Comparison of ENCODE assay signal across 21 cellular contexts in genomic region chr17:47857551-47858410, GRCh38. TPM values are rescaled to one million over a fixed set of nuclear protein-coding genes. Genes with fewer than 3 reads are reported as not detected.
"Had no signal": no experiment of that assay in that cellular context is flagged by ENCODE, and none has a peak within 500 bp of the region (broad histone marks: within the 10 kb centered on the region; RNA-seq: fewer than 3 reads in every experiment).

No MANE protein-coding gene starts in this region.

- H3K4me3 Mint-ChIP-seq: activated CD4-positive, alpha-beta memory T cell treated with anti-CD3 and anti-CD28 coated beads for 36 hours; activated naive CD8-positive, alpha-beta T cell treated with anti-CD3 and anti-CD28 coated beads, Interleukin-2, amount 10 ng/mL, durations not matched to agents 7 days and 5 days; brain; natural killer cell treated with Interleukin-12 subunit alpha and Interleukin-12 subunit beta and Interleukin-15 and Interleukin-18, amount 100 ng/mL, for 72 hours had no signal

- H3K36me3 ChIP-seq: thyroid gland, WERI-Rb-1 had no signal

- H3K9me3 Mint-ChIP-seq: activated CD4-positive, alpha-beta memory T cell treated with anti-CD3 and anti-CD28 coated beads for 36 hours; activated naive CD8-positive, alpha-beta T cell treated with anti-CD3 and anti-CD28 coated beads, Interleukin-2, amount 10 ng/mL, durations not matched to agents 7 days and 5 days; natural killer cell treated with Interleukin-12 subunit alpha and Interleukin-12 subunit beta and Interleukin-15 and Interleukin-18, amount 100 ng/mL, for 72 hours had no signal

- H3K27ac ChIP-seq: dorsolateral prefrontal cortex, thyroid gland, WERI-Rb-1 had no signal

- H3K27ac Mint-ChIP-seq: activated CD4-positive, alpha-beta memory T cell treated with anti-CD3 and anti-CD28 coated beads for 36 hours; activated naive CD8-positive, alpha-beta T cell treated with anti-CD3 and anti-CD28 coated beads, Interleukin-2, amount 10 ng/mL, durations not matched to agents 7 days and 5 days; brain had no signal

- DNase-seq: activated CD4-positive, alpha-beta memory T cell treated with anti-CD3 and anti-CD28 coated beads for 36 hours; activated CD4-positive, alpha-beta T cell treated with anti-CD3 and anti-CD28 coated beads for 4 hours; activated naive CD8-positive, alpha-beta T cell treated with anti-CD3 and anti-CD28 coated beads, Interleukin-2, amount 10 ng/mL, durations not matched to agents 7 days and 5 days; activated T-cell treated with anti-CD3 and anti-CD28 coated beads for 4 hours; caudate nucleus; dorsolateral prefrontal cortex; erythroblast; foreskin melanocyte; glutamatergic neuron; kidney glomerular epithelial cell; nucleus accumbens; posterior cingulate gyrus; retina; stimulated activated naive CD4-positive, alpha-beta T cell treated with Interleukin-2 at 50 U/mL for 16 hours; SW 1271; T-helper 2 cell; thyroid gland; WERI-Rb-1 had no signal

- H3K4me3 ChIP-seq: dorsolateral prefrontal cortex, thyroid gland had no signal

- H3K4me1 Mint-ChIP-seq: brain had no signal

- H3K36me3 Mint-ChIP-seq: activated CD4-positive, alpha-beta memory T cell treated with anti-CD3 and anti-CD28 coated beads for 36 hours; activated naive CD8-positive, alpha-beta T cell treated with anti-CD3 and anti-CD28 coated beads, Interleukin-2, amount 10 ng/mL, durations not matched to agents 7 days and 5 days; brain; natural killer cell treated with Interleukin-12 subunit alpha and Interleukin-12 subunit beta and Interleukin-15 and Interleukin-18, amount 100 ng/mL, for 72 hours had no signal

- H3K4me1 ChIP-seq: thyroid gland had no signal

RNA-seq across cellular contexts. Expression of gene LRRC46, which starts 26.3 kb away (rescaled TPM):
- total RNA-seq: mesenteric fat pad had no signal
